Comparison of ENCODE assay signal across 25 cellular contexts in the genomic region with DNA sequence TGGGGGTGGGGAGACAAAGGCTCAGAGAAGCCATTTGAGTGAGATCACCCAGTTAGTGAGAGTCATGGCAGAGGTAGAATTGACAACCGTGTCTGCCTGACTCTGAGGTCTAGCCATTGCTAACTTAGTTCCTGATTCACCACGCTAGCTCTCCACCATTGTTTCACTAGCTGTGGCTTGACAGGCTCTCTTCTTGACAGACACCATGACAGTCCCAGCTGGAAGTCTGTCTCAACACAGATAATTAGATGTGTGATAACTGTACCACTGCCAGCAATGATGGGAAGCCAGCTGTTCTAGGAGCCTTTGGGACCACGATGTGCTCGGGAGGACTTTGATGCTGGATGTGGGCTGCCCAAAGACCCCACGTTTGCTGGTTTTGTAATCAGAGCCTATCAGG.
DNase-seq lines count a peak whose midpoint lies in the region; ATAC-seq, FAIRE-seq and TF ChIP-seq lines count a peak whose summit lies in the region.
"Had no signal": no experiment of that assay in that cellular context is flagged by ENCODE, and none has a peak within 500 bp of the region (broad histone marks: within the 10 kb centered on the region; RNA-seq: fewer than 3 reads in every experiment).

No MANE protein-coding gene starts in this region.

- no peak overlapping the region for H3K27ac ChIP-seq in right cardiac atrium (ENCODE audit: low read length)
- H3K27ac ChIP-seq in astrocyte (ENCODE audit: low read depth, low read length), result no peak overlapping the region
- no peak overlapping the region for H3K27ac ChIP-seq in upper lobe of right lung
- H3K27ac ChIP-seq: BLaER1, RWPE1 had no signal

- ATAC-seq in right cardiac atrium (peak; percentile 47 to 65), left ventricle myocardium superior (no peak), memory B cell (ENCODE audit: low read depth) (no peak), upper lobe of right lung (peak; percentile 32), GM19452 (IDR thresholded peaks at IDR 0.05; ENCODE audit: unreplicated experiment) (no peak)
- no peak for ATAC-seq in stimulated activated naive CD8-positive, alpha-beta T cell treated with anti-CD3 and anti-CD28 coated beads, Interleukin-15, amount 100 ng/mL, for 72 hours
- ATAC-seq: PC-3 had no signal

- H3K9me3 ChIP-seq in right cardiac atrium (ENCODE audit: control insufficient read depth, low read length), result no peaks in the 10 kb centered on the region
- H3K9me3 ChIP-seq in astrocyte (ENCODE audit: insufficient read depth, low read depth, low read length), result no peaks in the 10 kb centered on the region
- peaks cover 2% of the 10 kb centered on the region for H3K9me3 ChIP-seq in upper lobe of right lung

- TF ChIP-seq CTCF in astrocyte (IDR thresholded peaks at IDR 0.05; ENCODE audit: insufficient read depth, low read depth, low read length), result no peak
- no peak for TF ChIP-seq CTCF in upper lobe of right lung (IDR thresholded peaks at IDR 0.05)

- DNase-seq in right cardiac atrium (no peak), left ventricle myocardium superior (no peak), astrocyte (ENCODE audit: low read depth) (no peak), memory B cell (ENCODE audit: low spot score in 2 of 2) (no peak), upper lobe of right lung (no peak), NCI-H2196 (lab: John Stamatoyannopoulos, UW; ENCODE audit: unreplicated experiment) (no peak)
- no peak for DNase-seq in stimulated activated naive CD8-positive, alpha-beta T cell treated with anti-CD3 and anti-CD28 coated beads, Interleukin-15, amount 100 ng/mL, for 72 hours
- DNase-seq: Calu3; CD4-positive, alpha-beta memory T cell; GOT3; Karpas-422; NCI-H1092; NCI-H146; NCI-H2081; NCI-H2171 treated with DMSO at 0.1 percent for 48 hours; NCI-H510A treated with DMSO at 0.1 percent for 48 hours; NCI-H82; PC-3; SIG-M5 had no signal

- WGBS in right cardiac atrium, result 18% methylated on average over 5 of the region's 5 CpGs

- H3K27ac Mint-ChIP-seq in astrocyte (ENCODE audit: unreplicated experiment), result peak overlapping the region; percentile 66
- H3K27ac Mint-ChIP-seq in memory B cell, result peak overlapping the region; percentile 46
- no peak overlapping the region for H3K27ac Mint-ChIP-seq in stimulated activated naive CD8-positive, alpha-beta T cell treated with anti-CD3 and anti-CD28 coated beads, Interleukin-15, amount 100 ng/mL, for 72 hours

- H3K27me3 ChIP-seq in right cardiac atrium (ENCODE audit: control insufficient read depth, insufficient read depth), result no peaks in the 10 kb centered on the region
- H3K27me3 ChIP-seq in astrocyte (ENCODE audit: insufficient read depth, low read length), result no peaks in the 10 kb centered on the region
- H3K27me3 ChIP-seq in upper lobe of right lung, result no peaks in the 10 kb centered on the region
- H3K27me3 ChIP-seq: BLaER1 had no signal

- no peak overlapping the region for H3K9ac ChIP-seq in astrocyte (ENCODE audit: low read length)
- H3K9ac ChIP-seq: BLaER1 had no signal

- H3K4me1 ChIP-seq in right cardiac atrium (ENCODE audit: control insufficient read depth, insufficient read depth, low read length) (peaks cover 4% of the 10 kb centered on the region), astrocyte (ENCODE audit: insufficient read depth, low read length) (no peaks in the 10 kb centered on the region), upper lobe of right lung (no peaks in the 10 kb centered on the region)
- H3K4me1 ChIP-seq: BLaER1 had no signal

- H2AFZ ChIP-seq in astrocyte (ENCODE audit: low read depth, low read length), result no peak overlapping the region

- no peak overlapping the region for H3K4me2 ChIP-seq in astrocyte (ENCODE audit: low read length)
- H3K4me2 ChIP-seq: BLaER1 had no signal

- H3K27me3 Mint-ChIP-seq in astrocyte (ENCODE audit: low read depth, unreplicated experiment), result no peaks in the 10 kb centered on the region
- H3K27me3 Mint-ChIP-seq in memory B cell, result no peaks in the 10 kb centered on the region
- H3K27me3 Mint-ChIP-seq in stimulated activated naive CD8-positive, alpha-beta T cell treated with anti-CD3 and anti-CD28 coated beads, Interleukin-15, amount 100 ng/mL, for 72 hours, result no peaks in the 10 kb centered on the region
- H3K27me3 Mint-ChIP-seq: CD4-positive, alpha-beta memory T cell had no signal

- no peaks in the 10 kb centered on the region for H3K36me3 Mint-ChIP-seq in astrocyte (ENCODE audit: low read depth, unreplicated experiment)
- H3K36me3 Mint-ChIP-seq in memory B cell, result peaks cover 35% of the 10 kb centered on the region

- intact Hi-C loops in right cardiac atrium (cut with DNase I) (no loop called here), left ventricle myocardium superior (cut with micrococcal nuclease) (no loop called here), upper lobe of right lung (cut with DNase I) (no loop called here)

- H3K36me3 ChIP-seq in astrocyte (ENCODE audit: insufficient read depth, low read length) (no peaks in the 10 kb centered on the region), upper lobe of right lung (no peaks in the 10 kb centered on the region)
- H3K36me3 ChIP-seq: BLaER1 had no signal

- H3K4me3 Mint-ChIP-seq in astrocyte (ENCODE audit: unreplicated experiment), result no peak overlapping the region
- H3K4me3 Mint-ChIP-seq in memory B cell, result no peak overlapping the region
- H3K4me3 Mint-ChIP-seq in stimulated activated naive CD8-positive, alpha-beta T cell treated with anti-CD3 and anti-CD28 coated beads, Interleukin-15, amount 100 ng/mL, for 72 hours, result no peak overlapping the region
- H3K4me3 Mint-ChIP-seq: CD4-positive, alpha-beta memory T cell had no signal

- peaks cover 4% of the 10 kb centered on the region for H3K9me3 Mint-ChIP-seq in astrocyte (ENCODE audit: unreplicated experiment)
- peaks cover 6% of the 10 kb centered on the region for H3K9me3 Mint-ChIP-seq in memory B cell
- H3K9me3 Mint-ChIP-seq in stimulated activated naive CD8-positive, alpha-beta T cell treated with anti-CD3 and anti-CD28 coated beads, Interleukin-15, amount 100 ng/mL, for 72 hours, result peaks cover 17 to 18% of the 10 kb centered on the region in 2 donors

- FAIRE-seq in astrocyte (lab: Jason Lieb, UNC), result no peak
- FAIRE-seq: A204.1, GM12892, GM18507 had no signal

- no peaks in the 10 kb centered on the region for H3K79me2 ChIP-seq in astrocyte (ENCODE audit: insufficient read depth, low read length)

- no peaks in the 10 kb centered on the region for H4K20me1 ChIP-seq in astrocyte (ENCODE audit: insufficient read depth, low read length)
- H4K20me1 ChIP-seq: BLaER1 had no signal

- peaks cover 23% of the 10 kb centered on the region for H3K4me1 Mint-ChIP-seq in astrocyte (ENCODE audit: low read depth, unreplicated experiment)
- H3K4me1 Mint-ChIP-seq in memory B cell, result peaks cover 25% of the 10 kb centered on the region
- no peaks in the 10 kb centered on the region for H3K4me1 Mint-ChIP-seq in stimulated activated naive CD8-positive, alpha-beta T cell treated with anti-CD3 and anti-CD28 coated beads, Interleukin-15, amount 100 ng/mL, for 72 hours

- H3K4me3 ChIP-seq in right cardiac atrium (ENCODE audit: low read length), result no peak overlapping the region
- no peak overlapping the region for H3K4me3 ChIP-seq in astrocyte (ENCODE audit: insufficient read depth, low read depth, low read length)
- H3K4me3 ChIP-seq in upper lobe of right lung, result no peak overlapping the region
- H3K4me3 ChIP-seq: BLaER1 had no signal

Comparison
In these comparisons a context has a peak if more than half of its experiments do, and no peak if none do; other contexts are left out.
1. ATAC-seq: peak in right cardiac atrium (2 of 2) and upper lobe of right lung (single experiment); none in left ventricle myocardium superior (single experiment), memory B cell (single experiment), GM19452 (single experiment) and stimulated activated naive CD8-positive, alpha-beta T cell treated with anti-CD3 and anti-CD28 coated beads, Interleukin-15, amount 100 ng/mL, for 72 hours (single experiment).
2. H3K27ac Mint-ChIP-seq: peak in astrocyte (single experiment) and memory B cell (single experiment); none in stimulated activated naive CD8-positive, alpha-beta T cell treated with anti-CD3 and anti-CD28 coated beads, Interleukin-15, amount 100 ng/mL, for 72 hours (0 of 2).